ENCODE assay signal across 9 cellular contexts in the genomic region with DNA sequence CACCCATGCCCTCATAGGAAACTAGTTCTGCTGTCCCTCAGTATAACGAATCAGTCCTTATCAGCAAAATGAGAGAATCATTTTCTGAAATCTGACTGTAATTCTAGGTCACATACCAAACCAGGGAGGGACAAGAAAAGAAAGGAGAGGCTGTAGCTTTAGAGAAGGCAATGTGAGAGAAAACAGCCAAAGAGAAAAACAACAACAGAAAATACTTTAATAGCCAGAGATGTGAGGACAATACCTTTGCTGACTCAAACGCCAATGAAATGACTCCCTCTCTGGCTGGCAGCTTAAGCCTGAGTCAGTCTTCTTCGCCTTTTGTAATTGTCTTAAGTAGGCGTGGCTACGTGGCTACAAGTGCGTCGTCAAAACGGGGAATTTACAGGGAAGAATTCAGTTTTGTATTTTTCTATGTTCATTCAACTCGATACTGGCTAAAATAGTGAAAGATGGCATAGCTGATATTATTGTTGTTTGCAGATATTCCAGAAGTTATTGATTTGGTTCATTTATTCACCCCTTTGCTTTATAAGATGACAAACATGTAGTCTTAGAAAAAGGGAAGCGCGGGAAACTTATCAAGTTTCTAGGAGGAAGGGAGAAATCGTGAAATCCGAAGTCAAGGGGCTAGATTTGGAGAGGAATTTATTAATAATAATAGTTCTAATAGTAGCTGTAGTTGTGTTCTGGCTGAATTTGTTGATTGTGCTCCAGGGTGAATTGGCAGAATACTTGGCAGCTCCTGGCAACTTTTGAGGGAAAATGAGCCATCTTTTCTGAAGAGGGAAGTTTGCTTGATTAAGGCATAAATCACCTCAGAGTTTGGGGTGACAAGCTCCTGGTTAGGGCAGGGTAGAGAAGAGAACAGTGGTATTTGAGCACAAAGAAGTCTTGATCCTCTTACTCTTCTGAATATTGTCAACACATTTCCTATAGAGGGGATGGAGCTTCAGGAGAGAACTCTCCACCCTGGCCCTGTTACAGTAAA. TPM values are rescaled to one million over a fixed set of nuclear protein-coding genes. Genes with fewer than 3 reads are reported as not detected.
DNase-seq lines count a peak whose midpoint lies in the region; ATAC-seq and TF ChIP-seq lines count a peak whose summit lies in the region.
"Had no signal": no experiment of that assay in that cellular context is flagged by ENCODE, and none has a peak within 500 bp of the region (broad histone marks: within the 10 kb centered on the region; RNA-seq: fewer than 3 reads in every experiment).

TSS of gene IL1A (minus strand) at position 295 of the 991 bp plus-strand sequence. CDS start 723 bp downstream, outside the sequence.

- H3K27ac ChIP-seq in testis: peak within 1 kb of the TSS; percentile 36 to 63
- H3K27ac ChIP-seq: C4-2B had no signal

- no peaks in the 10 kb centered on the region for H3K9me3 ChIP-seq in testis

- TF ChIP-seq CTCF in fibroblast of villous mesenchyme (IDR thresholded peaks at IDR 0.05; ENCODE audit: insufficient read depth, low read depth, low read length) (no peak), testis (IDR thresholded peaks at IDR 0.05) (no peak)

- H3K4me3 ChIP-seq in fibroblast of villous mesenchyme (ENCODE audit: low read depth, low read length) (no peak within 1 kb of the TSS), testis (peak within 1 kb of the TSS; percentile 4 to 50)

- no peak for TF ChIP-seq POLR2A in testis (IDR thresholded peaks at IDR 0.05)

- no peak within 1 kb of the TSS for H3K27ac Mint-ChIP-seq in activated T-cell treated with anti-CD3 and anti-CD28 coated beads, Interleukin-2, amount 50 U/mL, for 72 hours

- H3K27me3 ChIP-seq in testis: no peaks in the 10 kb centered on the region

- peaks cover 14% of the 10 kb centered on the region for H3K4me1 Mint-ChIP-seq in activated T-cell treated with anti-CD3 and anti-CD28 coated beads, Interleukin-2, amount 50 U/mL, for 72 hours (ENCODE audit: low read depth)

- H3K36me3 Mint-ChIP-seq in activated T-cell treated with anti-CD3 and anti-CD28 coated beads, Interleukin-2, amount 50 U/mL, for 72 hours (ENCODE audit: insufficient read depth in 2 of 2): no peaks in the 10 kb centered on the region

- H3K4me1 ChIP-seq in testis: no peaks in the 10 kb centered on the region

- H3K9me3 Mint-ChIP-seq in activated T-cell treated with anti-CD3 and anti-CD28 coated beads, Interleukin-2, amount 50 U/mL, for 72 hours: no peaks in the 10 kb centered on the region

- H3K4me3 Mint-ChIP-seq in activated T-cell treated with anti-CD3 and anti-CD28 coated beads, Interleukin-2, amount 50 U/mL, for 72 hours: peak within 1 kb of the TSS in 1 of 2 donors; percentile 23

- WGBS in testis, 2 donors: 33 to 38% methylated on average over 13 of the region's 13 CpGs

- DNase-seq in activated T-cell treated with anti-CD3 and anti-CD28 coated beads, Interleukin-2, amount 50 U/mL, for 72 hours: peak in 1 of 2 donors; percentile 12
- no peak for DNase-seq in activated T-cell treated with anti-CD3 and anti-CD28 coated beads, Interleukin-2, amount 50 U/mL, for 48 hours
- DNase-seq in SIG-M5 treated with dmso at 0.1 percent for 504 hours (lab: John Stamatoyannopoulos, UW; ENCODE audit: unreplicated experiment) (peak; percentile 80), fibroblast of villous mesenchyme (ENCODE audit: low read depth) (peak; percentile 51), testis (peak; percentile 75)

- intact Hi-C loops in testis (cut with DNase I; ENCODE audit: low total_unique reads): no loop called here

- no peaks in the 10 kb centered on the region for H3K36me3 ChIP-seq in testis (ENCODE audit: low read depth, missing control alignments)

- peak; percentile 72 to 79 for ATAC-seq in activated T-cell treated with anti-CD3 and anti-CD28 coated beads, Interleukin-2, amount 50 U/mL, for 72 hours (replicated peaks in 1 of 2)
- ATAC-seq in GM21447 (IDR thresholded peaks at IDR 0.05; ENCODE audit: unreplicated experiment): no peak
- ATAC-seq in GM19324 (IDR thresholded peaks at IDR 0.05; ENCODE audit: low FRiP score, unreplicated experiment): no peak
- no peak for ATAC-seq in GM21576 (IDR thresholded peaks at IDR 0.05; ENCODE audit: unreplicated experiment)

- H3K27me3 Mint-ChIP-seq in activated T-cell treated with anti-CD3 and anti-CD28 coated beads, Interleukin-2, amount 50 U/mL, for 72 hours (ENCODE audit: low read depth): peaks cover 40% of the 10 kb centered on the region

RNA-seq across cellular contexts. Expression of gene IL1A, which starts in this region (rescaled TPM):
- 1 to 10 TPM; 1.4 to 6.6 TPM for total RNA-seq in activated T-cell treated with anti-CD3 and anti-CD28 coated beads, Interleukin-2, amount 50 U/mL, for 72 hours
- total RNA-seq in fibroblast of villous mesenchyme: 0.32 and 0.43 TPM in 2 replicates
- total RNA-seq in testis: 10 to 100 TPM; 21.4 to 36.5 TPM
- 15.8 TPM for polyA plus RNA-seq in testis (ENCODE audit: insufficient read depth, low read depth, low replicate concordance)

Comparison
In these comparisons a context has a peak if more than half of its experiments do, and no peak if none do; other contexts are left out.
1. Peak in DNase-seq in fibroblast of villous mesenchyme; RNA of the gene not detected or under 1 TPM.
2. ATAC-seq: peak in activated T-cell treated with anti-CD3 and anti-CD28 coated beads, Interleukin-2, amount 50 U/mL, for 72 hours (2 of 2); none in GM21447 (single experiment), GM19324 (single experiment) and GM21576 (single experiment).
3. DNase-seq: peak in SIG-M5 treated with dmso at 0.1 percent for 504 hours (single experiment) and testis (single experiment); none in activated T-cell treated with anti-CD3 and anti-CD28 coated beads, Interleukin-2, amount 50 U/mL, for 48 hours (0 of 2).